ENCODE assay signal across 15 cellular contexts in genomic region chr1:94658221-94658620, GRCh38.
DNase-seq lines count a peak whose midpoint lies in the region; ATAC-seq, FAIRE-seq and TF ChIP-seq lines count a peak whose summit lies in the region.
"Had no signal": no experiment of that assay in that cellular context is flagged by ENCODE, and none has a peak within 500 bp of the region (broad histone marks: within the 10 kb centered on the region; RNA-seq: fewer than 3 reads in every experiment).

No MANE protein-coding gene starts in this region.

- H3K27me3 ChIP-seq in HCT116 (ENCODE audit: insufficient read depth, low read length) (no peaks in the 10 kb centered on the region), body of pancreas (no peaks in the 10 kb centered on the region), iPS-18a (ENCODE audit: control insufficient read depth, insufficient read depth, low read length) (no peaks in the 10 kb centered on the region), stomach (no peaks in the 10 kb centered on the region)
- H3K27me3 ChIP-seq: SJSA1, thyroid gland had no signal

- 11 to 18% methylated on average over 3 of the region's 3 CpGs for WGBS in body of pancreas, 2 donors
- 37 to 54% (median 42%) methylated on average over 3 of the region's 3 CpGs for WGBS in stomach, 5 donors

- TF ChIP-seq RAD21 in HCT116 (IDR thresholded peaks at IDR 0.05; ENCODE audit: low read depth) = no peak

- H3K9me2 ChIP-seq in HCT116 (ENCODE audit: insufficient read depth) = no peaks in the 10 kb centered on the region

- no peak for DNase-seq in HCT116 (ENCODE audit: low read depth, low spot score)
- DNase-seq in body of pancreas = peak; percentile 46 to 71 (median 48)
- DNase-seq in stomach = no peak
- no peak for DNase-seq in 8988T
- no peak for DNase-seq in frontal cortex (ENCODE audit: low spot score in 2 of 2)
- no peak for DNase-seq in NCI-H2196 (lab: John Stamatoyannopoulos, UW; ENCODE audit: unreplicated experiment)
- DNase-seq: activated CD4-positive, alpha-beta T cell treated with anti-CD3 and anti-CD28 coated beads for 48 hours; activated naive CD4-positive, alpha-beta T cell treated with anti-CD3 and anti-CD28 coated beads, Interleukin-2, amount 10 ng/mL, durations not matched to agents 7 days and 5 days; DND-41; NCI-H510A; psoas muscle; thyroid gland had no signal

- no peak for TF ChIP-seq CTCF in HCT116 (IDR thresholded peaks at IDR 0.05 in 2 of 3, conservative IDR thresholded peaks at IDR 0.05 in 1 of 3; ENCODE audit: borderline replicate concordance in 1 of 3, insufficient read depth in 1 of 3, low read depth in 2 of 3, low read length in 2 of 3)
- TF ChIP-seq CTCF in body of pancreas (IDR thresholded peaks at IDR 0.05) = no peak
- no peak for TF ChIP-seq CTCF in stomach (IDR thresholded peaks at IDR 0.05)

- CTCF ChIA-PET in HCT116 (lab: Charles Lee) = no interaction called here

- H3K9ac ChIP-seq in HCT116 (ENCODE audit: low read length) = peak overlapping the region; percentile 25
- peak overlapping the region; percentile 47 for H3K9ac ChIP-seq in iPS-18a (ENCODE audit: low read length)

- H3K4me1 ChIP-seq in HCT116 (ENCODE audit: control insufficient read depth in 1 of 2, insufficient read depth in 2 of 2, low read length in 2 of 2) (peaks cover 31 to 69% of the 10 kb centered on the region in 2 experiments), body of pancreas (peaks cover 57% of the 10 kb centered on the region), iPS-18a (ENCODE audit: control insufficient read depth, low read depth, low read length) (peaks cover 45% of the 10 kb centered on the region), stomach (peaks cover 13 to 45% (median 27%) of the 10 kb centered on the region in 4 donors)
- H3K4me1 ChIP-seq: psoas muscle had no signal

- BruUV-seq in HCT116 (replicated peaks; lab: Mats Ljungman, UMichigan) = no TSS peak

- peak overlapping the region; percentile 27 for H3K4me2 ChIP-seq in HCT116 (ENCODE audit: low read length)

- TF ChIP-seq POLR2A in HCT116 (IDR thresholded peaks at IDR 0.05; ENCODE audit: borderline replicate concordance, extremely low read depth, insufficient read depth, insufficient read length) (no peak), body of pancreas (IDR thresholded peaks at IDR 0.05) (peak in 1 of 3 donors; percentile 14), stomach (IDR thresholded peaks at IDR 0.05) (no peak)

- no peak for TF ChIP-seq EP300 in stomach (IDR thresholded peaks at IDR 0.05)

- POLR2A ChIA-PET in HCT116 (lab: Charles Lee) = no interaction called here

- no peak for FAIRE-seq in frontal cortex (lab: Jason Lieb, UNC)

- RAD21 ChIA-PET in HCT116 (lab: Charles Lee; ENCODE audit: low non-redundant PET in 1 of 2, low total read pairs in 2 of 2, uncharacterized antibody in 2 of 2, unreplicated experiment in 2 of 2) = no interaction called here

- H3K79me2 ChIP-seq in HCT116 (ENCODE audit: insufficient read depth, low read length) = no peaks in the 10 kb centered on the region

- H3K36me3 ChIP-seq in HCT116 (ENCODE audit: control insufficient read depth in 1 of 2, insufficient read depth in 2 of 2, low read length in 2 of 2) (no peaks in the 10 kb centered on the region), body of pancreas (replicated peaks in 1 of 2; ENCODE audit: insufficient read depth in 1 of 2, low read depth in 2 of 2) (no peaks in the 10 kb centered on the region), iPS-18a (ENCODE audit: control insufficient read depth, low read depth, low read length) (no peaks in the 10 kb centered on the region), stomach (no peaks in the 10 kb centered on the region)
- H3K36me3 ChIP-seq: SJSA1, thyroid gland had no signal

- ATAC-seq in HCT116 (peak; percentile 41), body of pancreas (peak; percentile 86), GM19452 (IDR thresholded peaks at IDR 0.05; ENCODE audit: unreplicated experiment) (no peak)

- H4K20me1 ChIP-seq in HCT116 (ENCODE audit: insufficient read depth) = no peaks in the 10 kb centered on the region

- H2AFZ ChIP-seq in HCT116 (ENCODE audit: low read depth, low read length, poor library complexity, severe bottlenecking) = peak overlapping the region; percentile 37

- H3K4me3 ChIP-seq in HCT116 (replicated peaks in 1 of 2; ENCODE audit: low read depth in 1 of 2, low read length in 2 of 2) (no peak overlapping the region), body of pancreas (no peak overlapping the region), iPS-18a (ENCODE audit: low read length) (no peak overlapping the region), stomach (no peak overlapping the region)
- H3K4me3 ChIP-seq: psoas muscle, SJSA1, thyroid gland had no signal

- intact Hi-C loops in HCT116 (cut with micrococcal nuclease) (no loop called here), body of pancreas (cut with DNase I) (no loop called here), stomach (cut with DNase I; ENCODE audit: low total_unique reads) (no loop called here)

- H3K27ac ChIP-seq in HCT116 (ENCODE audit: low read depth, low read length) (peak overlapping the region; percentile 46; the same call in 1 of the 2 replicates), body of pancreas (peak overlapping the region; percentile 31 to 73 (median 53)), iPS-18a (ENCODE audit: low read length) (peak overlapping the region; percentile 40), stomach (peak overlapping the region in 4 of 5 donors; percentile 1 to 56 (median 20))
- H3K27ac ChIP-seq: psoas muscle, SJSA1, thyroid gland had no signal

- H3K9me3 ChIP-seq in HCT116 (ENCODE audit: control insufficient read depth in 1 of 2, insufficient read depth in 1 of 2, low read depth in 1 of 2, low read length in 2 of 2) = no peaks in the 10 kb centered on the region
- no peaks in the 10 kb centered on the region for H3K9me3 ChIP-seq in body of pancreas
- no peaks in the 10 kb centered on the region for H3K9me3 ChIP-seq in iPS-18a (ENCODE audit: control insufficient read depth, low read depth, low read length)
- no peaks in the 10 kb centered on the region for H3K9me3 ChIP-seq in stomach
- H3K9me3 ChIP-seq: psoas muscle, SJSA1, thyroid gland had no signal

TF ChIP-seq in HCT116, 20 proteins besides CTCF, POLR2A, EP300 and RAD21 (continues in another document):
- TF ChIP-seq ZFX (IDR thresholded peaks at IDR 0.05) = no peak
- no peak for TF ChIP-seq JUND (IDR thresholded peaks at IDR 0.05)
- no peak for TF ChIP-seq EGR1 (IDR thresholded peaks at IDR 0.05; ENCODE audit: low read depth)
- TF ChIP-seq YY1 (IDR thresholded peaks at IDR 0.05; ENCODE audit: extremely low read depth, insufficient replicate concordance, low read depth, low read length) = no peak
- peak; percentile 2; the same call in 1 of the 2 replicates for TF ChIP-seq MAX (IDR thresholded peaks at IDR 0.05)
- TF ChIP-seq CBX3 (IDR thresholded peaks at IDR 0.05; ENCODE audit: low read depth) = no peak
- TF ChIP-seq POLR2AphosphoS5 (IDR thresholded peaks at IDR 0.05; ENCODE audit: low read depth, low read length) = 0 out of 2 replicates have a peak, but pooled peaks have one; percentile 14
- TF ChIP-seq CEBPB (IDR thresholded peaks at IDR 0.05; ENCODE audit: low read depth) = no peak
- TF ChIP-seq SRF (IDR thresholded peaks at IDR 0.05; ENCODE audit: low read depth) = no peak
- TF ChIP-seq ZBTB33 (IDR thresholded peaks at IDR 0.05; ENCODE audit: extremely low read depth, insufficient replicate concordance, low read length) = no peak
- TF ChIP-seq FOSL1 (IDR thresholded peaks at IDR 0.05; ENCODE audit: low read depth) = no peak
- TF ChIP-seq ATF3 (IDR thresholded peaks at IDR 0.05) = no peak
- TF ChIP-seq SP1 (IDR thresholded peaks at IDR 0.05; ENCODE audit: low read depth) = peak; percentile 21; the same call in 1 of the 2 replicates
- no peak for TF ChIP-seq ZNF274 (IDR thresholded peaks at IDR 0.05; ENCODE audit: low read depth, low read length)
- no peak for TF ChIP-seq TCF7L2 (IDR thresholded peaks at IDR 0.05; ENCODE audit: borderline replicate concordance, extremely low read depth, insufficient read depth, insufficient read length)
- no peak for TF ChIP-seq ELF1 (IDR thresholded peaks at IDR 0.05; ENCODE audit: borderline replicate concordance, low read depth)
- no peak for TF ChIP-seq EZH2 (IDR thresholded peaks at IDR 0.05)

Comparison
In these comparisons a context has a peak if more than half of its experiments do, and no peak if none do; other contexts are left out.
1. DNase-seq: peak in body of pancreas (4 of 4); none in HCT116 (single experiment), stomach (single experiment), 8988T (single experiment), frontal cortex (0 of 2) and NCI-H2196 (single experiment).
2. Peak in every context shown above with its lines, with median percentiles within 50 percentile points of each other: H3K27ac ChIP-seq.